8 cellular contexts compared by ENCODE assay signal in genomic region chr1:156571261-156571958, GRCh38. TPM values are rescaled to one million over a fixed set of nuclear protein-coding genes. Genes with fewer than 3 reads are reported as not detected.
A peak's percentile ranks its signal among the peaks of the same experiment; 100 is the strongest.
DNase-seq lines count a peak whose midpoint lies in the region; TF ChIP-seq lines count a peak whose summit lies in the region.

No MANE protein-coding gene starts in this region.

- no peak overlapping the region for H3K27ac Mint-ChIP-seq in activated CD4-positive, alpha-beta memory T cell treated with anti-CD3 and anti-CD28 coated beads for 36 hours

- no peak for TF ChIP-seq CTCF in tibial artery (IDR thresholded peaks at IDR 0.05)

- intact Hi-C loops in activated CD4-positive, alpha-beta memory T cell treated with anti-CD3 and anti-CD28 coated beads for 36 hours (cut with micrococcal nuclease) = loop anchor here (5.0 kb wide), 1 partner anchor 69 kb away; the partner anchor contains the start of gene MEF2D
- intact Hi-C loops in tibial artery (cut with DNase I; ENCODE audit: low total_unique reads) = loop anchor here (5.0 kb wide), 1 partner anchor 54 kb away; no protein-coding TSS in a partner anchor

- POLR2A ChIA-PET in activated CD4-positive, alpha-beta memory T cell treated with anti-CD3 and anti-CD28 coated beads for 36 hours (lab: Charles Lee) = interaction anchor here (0.6 to 1.1 kb wide), 5 partner anchors 20 to 96 kb away, joined by 3 to 5 read pairs (median 3); partner anchors contain the start of genes MEF2D and NAXE

- CTCF ChIA-PET in activated CD4-positive, alpha-beta memory T cell treated with anti-CD3 and anti-CD28 coated beads for 36 hours (lab: Charles Lee) = interaction anchor here (0.6 to 2.0 kb wide), 10 partner anchors 10 to 243 kb away, joined by 3 to 7 read pairs (median 3); no protein-coding TSS in a partner anchor

- peaks cover 0 to 16% (median 7%) of the 10 kb centered on the region in 4 donors for H3K4me1 ChIP-seq in tibial artery

- H3K9me3 ChIP-seq in tibial artery = no peaks in the 10 kb centered on the region

- H3K9me3 Mint-ChIP-seq in activated CD4-positive, alpha-beta memory T cell treated with anti-CD3 and anti-CD28 coated beads for 36 hours = no peaks in the 10 kb centered on the region

- no peaks in the 10 kb centered on the region for H3K27me3 ChIP-seq in tibial artery

- peaks cover 2% of the 10 kb centered on the region for H3K36me3 Mint-ChIP-seq in activated CD4-positive, alpha-beta memory T cell treated with anti-CD3 and anti-CD28 coated beads for 36 hours

- peak; percentile 83 for DNase-seq in AG20443 (ENCODE audit: low spot score)
- DNase-seq in HK-2 (ENCODE audit: unreplicated experiment) = peak; percentile 34
- no peak for DNase-seq in activated CD4-positive, alpha-beta memory T cell treated with anti-CD3 and anti-CD28 coated beads for 36 hours
- peak; percentile 95 for DNase-seq in kidney glomerular epithelial cell (lab: John Stamatoyannopoulos, UW)
- DNase-seq in NCI-H510A treated with DMSO at 0.1 percent for 48 hours (lab: John Stamatoyannopoulos, UW) = no peak
- DNase-seq in NCI-H524 (lab: John Stamatoyannopoulos, UW) = no peak
- no peak for DNase-seq in tibial artery
- DNase-seq in caudate nucleus (lab: John Stamatoyannopoulos, UW) = no peak

- H3K4me3 ChIP-seq in tibial artery = no peak overlapping the region

- no peaks in the 10 kb centered on the region for H3K36me3 ChIP-seq in tibial artery

- H3K27ac ChIP-seq in tibial artery (no peak overlapping the region), caudate nucleus (ENCODE audit: low read depth, low read length) (no peak overlapping the region)

- H3K27me3 Mint-ChIP-seq in activated CD4-positive, alpha-beta memory T cell treated with anti-CD3 and anti-CD28 coated beads for 36 hours = peaks cover 25% of the 10 kb centered on the region

- peaks cover 18% of the 10 kb centered on the region for H3K4me1 Mint-ChIP-seq in activated CD4-positive, alpha-beta memory T cell treated with anti-CD3 and anti-CD28 coated beads for 36 hours (ENCODE audit: low read depth)

- peak overlapping the region; percentile 95 for H3K4me3 Mint-ChIP-seq in activated CD4-positive, alpha-beta memory T cell treated with anti-CD3 and anti-CD28 coated beads for 36 hours

RNA-seq across cellular contexts. Expression of gene IQGAP3, which starts 1.0 kb away (rescaled TPM):
- 10 to 100 TPM; 16.9 to 19.3 TPM for total RNA-seq in activated CD4-positive, alpha-beta memory T cell treated with anti-CD3 and anti-CD28 coated beads for 36 hours

RNA-seq across cellular contexts. Expression of gene TTC24, which starts 8.1 kb away (rescaled TPM):
- under 1 TPM; 0.51 to 0.90 TPM for total RNA-seq in activated CD4-positive, alpha-beta memory T cell treated with anti-CD3 and anti-CD28 coated beads for 36 hours

RNA-seq across cellular contexts. Expression of gene NAXE, which starts 20.2 kb away (rescaled TPM):
- 10 to 100 TPM; 73.6 to 76.7 TPM for total RNA-seq in activated CD4-positive, alpha-beta memory T cell treated with anti-CD3 and anti-CD28 coated beads for 36 hours

RNA-seq across cellular contexts. Expression of gene GPATCH4, which starts 29.9 kb away (rescaled TPM):
- 10 to 100 TPM; 40.2 to 43.2 TPM for total RNA-seq in activated CD4-positive, alpha-beta memory T cell treated with anti-CD3 and anti-CD28 coated beads for 36 hours

RNA-seq across cellular contexts. Expression of gene HAPLN2, which starts 47.8 kb away (rescaled TPM):
- total RNA-seq in activated CD4-positive, alpha-beta memory T cell treated with anti-CD3 and anti-CD28 coated beads for 36 hours = under 1 TPM; 0.21 to 0.34 TPM

Comparison
In these comparisons a context has a peak if more than half of its experiments do, and no peak if none do; other contexts are left out.
1. DNase-seq: peak in AG20443 (single experiment), HK-2 (single experiment) and kidney glomerular epithelial cell (single experiment); none in activated CD4-positive, alpha-beta memory T cell treated with anti-CD3 and anti-CD28 coated beads for 36 hours (single experiment), NCI-H510A treated with DMSO at 0.1 percent for 48 hours (single experiment), NCI-H524 (0 of 2), tibial artery (0 of 2) and caudate nucleus (0 of 61).